ENCODE assay signal across 16 cellular contexts in the genomic region with DNA sequence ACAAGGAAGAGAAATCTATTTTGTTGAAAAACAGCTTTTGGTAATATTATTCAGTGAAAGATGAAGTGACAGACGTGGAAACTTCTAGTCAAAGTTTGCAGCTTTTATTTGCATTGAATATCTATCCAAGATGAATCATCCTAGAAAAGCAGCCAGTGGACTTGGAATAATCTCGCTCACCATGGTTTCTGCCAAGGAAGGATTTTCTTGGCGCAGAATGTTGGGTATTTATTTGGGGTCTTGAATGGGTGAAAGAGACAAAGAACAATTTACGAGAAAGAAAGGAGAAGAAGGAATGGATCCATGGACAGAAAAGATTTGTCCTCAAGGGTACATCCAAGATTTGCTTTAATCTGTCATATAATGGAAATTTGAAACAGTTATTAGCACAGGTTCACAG.
DNase-seq lines count a peak whose midpoint lies in the region; TF ChIP-seq lines count a peak whose summit lies in the region.
"Had no signal": no experiment of that assay in that cellular context is flagged by ENCODE, and none has a peak within 500 bp of the region (broad histone marks: within the 10 kb centered on the region; RNA-seq: fewer than 3 reads in every experiment).

No MANE protein-coding gene starts in this region.

- H3K27me3 ChIP-seq in tibial artery (no peaks in the 10 kb centered on the region), uterus (no peaks in the 10 kb centered on the region)

- DNase-seq in globus pallidus (ENCODE audit: low spot score) (peak; percentile 42), midbrain (lab: John Stamatoyannopoulos, UW) (peak; percentile 17), tibial artery (no peak), uterus (no peak), LoVo (ENCODE audit: low spot score) (no peak), putamen (ENCODE audit: low spot score) (no peak)
- DNase-seq: C1 segment of cervical spinal cord; Calu3; CD4-positive, alpha-beta memory T cell; COR-L47; DMS53; DMS79 treated with DMSO at 0.1 percent for 48 hours; GF-D8; GOT3; HFFc6 had no signal

- H3K36me3 ChIP-seq in tibial artery, result no peaks in the 10 kb centered on the region
- H3K36me3 ChIP-seq in uterus, result no peaks in the 10 kb centered on the region
- H3K36me3 ChIP-seq: HAP-1 had no signal

- TF ChIP-seq POLR2A in uterus (IDR thresholded peaks at IDR 0.05), result no peak

- H3K27ac ChIP-seq in tibial artery, result peak overlapping the region; percentile 6 to 72
- no peak overlapping the region for H3K27ac ChIP-seq in uterus

- H3K9me3 ChIP-seq in tibial artery (no peaks in the 10 kb centered on the region), uterus (no peaks in the 10 kb centered on the region)
- H3K9me3 ChIP-seq: HAP-1 had no signal

- intact Hi-C loops in tibial artery (cut with DNase I; ENCODE audit: low total_unique reads), result no loop called here
- intact Hi-C loops in uterus (cut with DNase I; ENCODE audit: low total_unique reads), result no loop called here

- H3K4me1 ChIP-seq in tibial artery (peaks cover 0 to 42% (median 5%) of the 10 kb centered on the region in 4 donors), uterus (no peaks in the 10 kb centered on the region)
- H3K4me1 ChIP-seq: HAP-1 had no signal

- TF ChIP-seq CTCF in tibial artery (IDR thresholded peaks at IDR 0.05) (no peak), uterus (IDR thresholded peaks at IDR 0.05) (no peak)

- H3K4me3 ChIP-seq in tibial artery (no peak overlapping the region), uterus (no peak overlapping the region)
- H3K4me3 ChIP-seq: HAP-1 had no signal

Comparison
In these comparisons a context has a peak if more than half of its experiments do, and no peak if none do; other contexts are left out.
1. DNase-seq: peak in globus pallidus (single experiment) and midbrain (single experiment); none in tibial artery (0 of 2), uterus (0 of 2), LoVo (single experiment) and putamen (single experiment).
2. H3K27ac ChIP-seq: peak in tibial artery (2 of 2); none in uterus (0 of 2).